ENCODE assay signal across 26 cellular contexts in genomic region chr7:68748934-68749695, GRCh38.
"Had no signal": no experiment of that assay in that cellular context is flagged by ENCODE, and none has a peak within 500 bp of the region (broad histone marks: within the 10 kb centered on the region; RNA-seq: fewer than 3 reads in every experiment).

No MANE protein-coding gene starts in this region.

- ATAC-seq: activated CD4-positive, CD25-positive, alpha-beta regulatory T cell treated with anti-CD3 and anti-CD28 coated beads, Interleukin-2, amount 50 U/mL, for 24 hours; body of pancreas; effector memory CD8-positive, alpha-beta T cell; gastrocnemius medialis; left cardiac atrium; left ventricle myocardium superior; right lobe of liver; stimulated activated naive CD8-positive, alpha-beta T cell treated with anti-CD3 and anti-CD28 coated beads, Interleukin-15, Interleukin-2, amounts not matched to agents 100 U/mL and 50 U/mL, for 24 hours had no signal

- H3K27ac ChIP-seq: adrenal gland, body of pancreas, gastrocnemius medialis, right lobe of liver, thoracic aorta had no signal

- H3K27me3 ChIP-seq: adrenal gland, body of pancreas, gastrocnemius medialis, right lobe of liver had no signal

- H3K36me3 ChIP-seq: adrenal gland, gastrocnemius medialis, right lobe of liver, thoracic aorta had no signal

- H3K4me1 ChIP-seq: adrenal gland, body of pancreas, gastrocnemius medialis, right lobe of liver had no signal

- FAIRE-seq: keratinocyte, urothelium cell line had no signal

- DNase-seq: activated CD4-positive, alpha-beta memory T cell treated with anti-CD3 and anti-CD28 coated beads for 36 hours; activated CD4-positive, alpha-beta T cell treated with anti-CD3 and anti-CD28 coated beads, Interleukin-2, amount 10 ng/mL, durations not matched to agents 24 days and 14 days; activated CD8-positive, alpha-beta memory T cell treated with anti-CD3 and anti-CD28 coated beads, Interleukin-2, amount 50 U/mL, for 4 hours; activated effector memory CD4-positive, alpha-beta T cell treated with anti-CD3 and anti-CD28 coated beads, Interleukin-2, amount 50 U/mL, for 16 hours; activated naive CD4-positive, alpha-beta T cell treated with anti-CD3 and anti-CD28 coated beads for 36 hours; activated naive CD8-positive, alpha-beta T cell treated with anti-CD3 and anti-CD28 coated beads for 36 hours; activated T-cell treated with anti-CD3 and anti-CD28 coated beads, Interleukin-2, amount 50 U/mL, for 1 hour; adrenal gland; aorta; body of pancreas; cortex of kidney; effector memory CD8-positive, alpha-beta T cell; erythroblast; gastrocnemius medialis; glutamatergic neuron; left cardiac atrium; left ventricle myocardium superior; mammary epithelial cell; right lobe of liver; stimulated activated CD4-positive, alpha-beta T cell treated with anti-CD3 and anti-CD28 coated beads, Interleukin-2, amount 100 ng/mL, for 48 hours; stimulated activated naive CD8-positive, alpha-beta T cell treated with anti-CD3 and anti-CD28 coated beads, Interleukin-15, Interleukin-2, amounts not matched to agents 100 U/mL and 50 U/mL, for 24 hours; trophoblast cell had no signal

- H3K9me3 ChIP-seq: adrenal gland, body of pancreas, gastrocnemius medialis, right lobe of liver, thoracic aorta had no signal

- H3K4me3 ChIP-seq: adrenal gland, body of pancreas, gastrocnemius medialis, right lobe of liver, thoracic aorta had no signal
